Comparison of ENCODE assay signal across 21 cellular contexts in the genomic region with DNA sequence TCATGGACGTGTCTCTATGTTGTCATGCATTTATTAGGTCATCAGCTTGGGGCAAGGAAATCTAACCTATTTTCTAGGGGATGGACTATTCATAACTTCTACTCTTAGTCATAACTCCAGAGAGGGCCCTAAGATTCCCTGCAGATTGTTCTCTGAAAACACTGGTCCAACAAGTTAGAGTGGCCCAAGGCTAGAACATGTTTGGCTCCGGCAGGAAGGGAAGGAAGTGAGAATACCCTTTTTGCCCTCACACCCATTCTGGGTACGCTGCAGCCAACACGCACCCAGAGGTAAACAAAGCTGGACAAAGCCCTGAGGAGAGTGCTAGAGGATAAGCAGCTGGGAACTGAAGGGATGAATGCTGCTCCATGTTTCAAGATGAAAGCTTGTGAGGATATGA. TPM values are rescaled to one million over a fixed set of nuclear protein-coding genes. Genes with fewer than 3 reads are reported as not detected.
DNase-seq lines count a peak whose midpoint lies in the region; ATAC-seq, FAIRE-seq and TF ChIP-seq lines count a peak whose summit lies in the region.
"Had no signal": no experiment of that assay in that cellular context is flagged by ENCODE, and none has a peak within 500 bp of the region (broad histone marks: within the 10 kb centered on the region; RNA-seq: fewer than 3 reads in every experiment).

No MANE protein-coding gene starts in this region.

- H3K9me3 ChIP-seq in CD4-positive, alpha-beta memory T cell (ENCODE audit: control insufficient read depth in 1 of 2, low read length in 2 of 2), result no peaks in the 10 kb centered on the region
- H3K9me3 ChIP-seq in neutrophil, result no peaks in the 10 kb centered on the region
- H3K9me3 ChIP-seq: left lung, right atrium auricular region, tibial artery had no signal

- no peak for DNase-seq in CD4-positive, alpha-beta memory T cell
- peak; percentile 78 for DNase-seq in bronchial epithelial cell (ENCODE audit: low read depth)
- no peak for DNase-seq in nucleus accumbens (lab: John Stamatoyannopoulos, UW)
- no peak for DNase-seq in DMS 273 (lab: John Stamatoyannopoulos, UW; ENCODE audit: unreplicated experiment)
- DNase-seq: activated CD4-positive, alpha-beta T cell treated with anti-CD3 and anti-CD28 coated beads, Interleukin-2, amount 50 U/mL, for 4 hours; amygdala; DND-41; effector CD4-positive, alpha-beta T cell; H7; left lung; NCI-H1436; NCI-H524 treated with DMSO at 0.1 percent for 48 hours; occipital lobe; Right ventricle myocardium superior; stimulated activated naive B cell treated with anti-CD40 and anti-IgM and Interleukin-4, amounts not matched to agents 10 μg/mL and 1 μg/mL and 100 μg/mL, for 72 hours; T-cell; tibial artery had no signal

- H3K36me3 ChIP-seq in CD4-positive, alpha-beta memory T cell (ENCODE audit: insufficient read depth, low read length), result peaks cover 3% of the 10 kb centered on the region
- H3K36me3 ChIP-seq in bronchial epithelial cell (ENCODE audit: control insufficient read depth, insufficient read depth, low read length), result peaks cover 3% of the 10 kb centered on the region
- H3K36me3 ChIP-seq in neutrophil, result peaks cover 32% of the 10 kb centered on the region
- H3K36me3 ChIP-seq: right atrium auricular region had no signal

- FAIRE-seq in bronchial epithelial cell (lab: Jason Lieb, UNC), result no peak

- POLR2A ChIA-PET in CD4-positive, alpha-beta memory T cell (lab: Charles Lee; ENCODE audit: partially characterized antibody), result interaction anchor here (0.6 to 1.0 kb wide), 2 partner anchors 195 to 313 kb away, joined by 3 read pairs; a partner anchor contains a TSS

- intact Hi-C loops in CD4-positive, alpha-beta memory T cell (cut with micrococcal nuclease), result no loop called here

- no peaks in the 10 kb centered on the region for H3K4me1 ChIP-seq in CD4-positive, alpha-beta memory T cell (ENCODE audit: insufficient read depth, low read length)
- H3K4me1 ChIP-seq in neutrophil (ENCODE audit: control insufficient read depth in 1 of 2, insufficient read depth in 1 of 2, low read depth in 1 of 2, low read length in 1 of 2), result peaks cover 31 to 34% of the 10 kb centered on the region in 2 experiments

- no peak overlapping the region for H3K27ac ChIP-seq in CD4-positive, alpha-beta memory T cell (ENCODE audit: low read depth, low read length)
- peak overlapping the region; percentile 6 for H3K27ac ChIP-seq in neutrophil
- H3K27ac ChIP-seq: right atrium auricular region, tibial artery had no signal

- H3K4me1 Mint-ChIP-seq in CD4-positive, alpha-beta memory T cell, result peaks cover 3 to 12% (median 8%) of the 10 kb centered on the region in 4 donors
- H3K4me1 Mint-ChIP-seq: central memory CD8-positive, alpha-beta T cell had no signal

- no peaks in the 10 kb centered on the region for H3K27me3 Mint-ChIP-seq in CD4-positive, alpha-beta memory T cell
- H3K27me3 Mint-ChIP-seq: central memory CD8-positive, alpha-beta T cell; stimulated activated naive B cell treated with anti-CD40 and anti-IgM and Interleukin-4, amounts not matched to agents 10 μg/mL and 1 μg/mL and 100 μg/mL, for 72 hours; T-cell had no signal

- H3K27me3 ChIP-seq in CD4-positive, alpha-beta memory T cell (ENCODE audit: insufficient read depth, low read length), result no peaks in the 10 kb centered on the region
- H3K27me3 ChIP-seq in bronchial epithelial cell (ENCODE audit: control insufficient read depth, insufficient read depth, low read length), result no peaks in the 10 kb centered on the region
- H3K27me3 ChIP-seq in neutrophil, result no peaks in the 10 kb centered on the region
- H3K27me3 ChIP-seq: left lung, right atrium auricular region, tibial artery had no signal

- peaks cover 0 to 11% of the 10 kb centered on the region in 2 donors for H3K36me3 Mint-ChIP-seq in CD4-positive, alpha-beta memory T cell
- H3K36me3 Mint-ChIP-seq: T-cell had no signal

- peak overlapping the region in 5 of 7 donors; percentile 25 to 86 (median 62) for H3K27ac Mint-ChIP-seq in CD4-positive, alpha-beta memory T cell
- H3K27ac Mint-ChIP-seq: stimulated activated naive B cell treated with anti-CD40 and anti-IgM and Interleukin-4, amounts not matched to agents 10 μg/mL and 1 μg/mL and 100 μg/mL, for 72 hours had no signal

- CTCF ChIA-PET in CD4-positive, alpha-beta memory T cell (lab: Charles Lee; ENCODE audit: partially characterized antibody), result interaction anchor here (1.0 to 2.2 kb wide), 3 partner anchors 129 to 155 kb away, joined by 4 to 6 read pairs (median 4); no protein-coding TSS in a partner anchor

- TF ChIP-seq CTCF in bronchial epithelial cell (IDR thresholded peaks at IDR 0.05; ENCODE audit: insufficient read depth, low read length, severe bottlenecking), result no peak
- no peak for TF ChIP-seq CTCF in neutrophil (IDR thresholded peaks at IDR 0.05)

- no peaks in the 10 kb centered on the region for H3K9me3 Mint-ChIP-seq in CD4-positive, alpha-beta memory T cell
- H3K9me3 Mint-ChIP-seq: central memory CD8-positive, alpha-beta T cell; stimulated activated naive B cell treated with anti-CD40 and anti-IgM and Interleukin-4, amounts not matched to agents 10 μg/mL and 1 μg/mL and 100 μg/mL, for 72 hours; T-cell had no signal

- H3K4me3 Mint-ChIP-seq in CD4-positive, alpha-beta memory T cell, result no peak overlapping the region
- H3K4me3 Mint-ChIP-seq: central memory CD8-positive, alpha-beta T cell; stimulated activated naive B cell treated with anti-CD40 and anti-IgM and Interleukin-4, amounts not matched to agents 10 μg/mL and 1 μg/mL and 100 μg/mL, for 72 hours; T-cell had no signal

- no peak overlapping the region for H3K4me3 ChIP-seq in CD4-positive, alpha-beta memory T cell (ENCODE audit: low read length in 2 of 2)
- H3K4me3 ChIP-seq in bronchial epithelial cell (ENCODE audit: low read depth, low read length) (no peak overlapping the region), neutrophil (ENCODE audit: low read depth in 1 of 2, low read length in 1 of 2) (no peak overlapping the region)
- H3K4me3 ChIP-seq: left lung, right atrium auricular region, tibial artery had no signal

- ATAC-seq in HG02763 (IDR thresholded peaks at IDR 0.05; ENCODE audit: unreplicated experiment), result no peak
- ATAC-seq: left lung; stimulated activated naive B cell treated with anti-CD40 and anti-IgM and Interleukin-4, amounts not matched to agents 10 μg/mL and 1 μg/mL and 100 μg/mL, for 72 hours; T-cell had no signal

RNA-seq across cellular contexts. Expression of a gene that starts 9.9 kb away (rescaled TPM):
- 1 to 10 TPM; 2.9 to 3.6 TPM for total RNA-seq in CD4-positive, alpha-beta memory T cell
- 1 to 10 TPM; 4.1 TPM for polyA plus RNA-seq in CD4-positive, alpha-beta memory T cell
- 0.26 and 0.79 TPM in 2 replicates for total RNA-seq in bronchial epithelial cell

RNA-seq across cellular contexts. Expression of a gene that starts 10.0 kb away (rescaled TPM):
- 1 to 10 TPM; 6.7 to 7.7 TPM for total RNA-seq in CD4-positive, alpha-beta memory T cell
- polyA plus RNA-seq in CD4-positive, alpha-beta memory T cell, result 1 to 10 TPM; 1.1 to 2.4 TPM
- total RNA-seq in bronchial epithelial cell, result 12.8 and 15.5 TPM in 2 replicates

RNA-seq across cellular contexts. Expression of a gene that starts 15.8 kb away (rescaled TPM):
- total RNA-seq in CD4-positive, alpha-beta memory T cell, result 1 to 10 TPM; 7.4 to 8.8 TPM
- polyA plus RNA-seq in CD4-positive, alpha-beta memory T cell, result 10 to 100 TPM; 17.8 to 26.5 TPM
- total RNA-seq in bronchial epithelial cell, result 2.6 and 4.4 TPM in 2 replicates

RNA-seq across cellular contexts. Expression of a gene that starts 16.5 kb away (rescaled TPM):
- total RNA-seq in CD4-positive, alpha-beta memory T cell, result 10 to 100 TPM; 49.6 to 50.6 TPM
- 10 to 100 TPM; 33.3 to 48.5 TPM for polyA plus RNA-seq in CD4-positive, alpha-beta memory T cell
- total RNA-seq in bronchial epithelial cell, result 8.4 and 11.0 TPM in 2 replicates

RNA-seq across cellular contexts. Expression of a gene that starts 31.6 kb away (rescaled TPM):
- total RNA-seq in CD4-positive, alpha-beta memory T cell, result 100 to 1,000 TPM; 194 to 195 TPM
- 10 to 100 TPM in 1 of 2 donors, 1 to 10 TPM in 1; 7.5 to 36.3 TPM for polyA plus RNA-seq in CD4-positive, alpha-beta memory T cell
- not detected in 2 replicates for total RNA-seq in bronchial epithelial cell
